ENCODE assay signal across 20 cellular contexts in the genomic region with DNA sequence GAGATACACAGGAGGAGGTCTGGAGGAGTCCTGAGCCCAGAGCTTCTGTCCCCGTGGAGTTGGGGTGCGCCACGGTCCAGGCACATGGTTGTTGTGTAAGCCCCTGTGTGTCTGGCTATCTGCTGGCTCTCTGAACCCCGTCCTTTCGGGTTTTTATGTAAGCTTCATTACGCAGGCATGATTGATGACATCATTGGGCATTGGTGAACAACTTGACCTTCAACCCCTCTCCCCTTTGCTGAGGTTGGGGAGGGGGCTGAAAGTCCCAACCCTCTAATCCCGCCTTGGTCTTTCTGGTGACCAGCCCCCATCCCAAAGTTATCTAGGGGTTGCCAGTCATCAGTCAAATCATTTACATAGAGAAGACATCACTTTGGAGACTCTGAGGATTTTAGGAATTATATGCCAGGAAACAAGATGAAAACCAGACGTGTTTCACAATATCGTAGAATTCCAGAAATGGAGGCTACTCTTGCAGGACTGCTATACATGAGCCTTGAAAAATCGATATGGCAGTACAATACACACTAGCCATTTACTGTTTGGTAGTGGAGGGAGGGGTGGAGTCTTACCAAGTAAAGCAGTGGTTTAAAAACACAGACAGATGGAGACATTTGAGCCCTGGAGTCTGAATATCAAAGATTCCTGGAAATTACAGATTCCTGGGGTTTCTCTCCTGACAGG.
DNase-seq lines count a peak whose midpoint lies in the region; TF ChIP-seq lines count a peak whose summit lies in the region.
"Had no signal": no experiment of that assay in that cellular context is flagged by ENCODE, and none has a peak within 500 bp of the region (broad histone marks: within the 10 kb centered on the region; RNA-seq: fewer than 3 reads in every experiment).

No MANE protein-coding gene starts in this region.

- H3K9me3 ChIP-seq in BE2C (no peaks in the 10 kb centered on the region), tibial artery (no peaks in the 10 kb centered on the region)
- H3K9me3 ChIP-seq: SK-N-SH had no signal

- H3K27me3 ChIP-seq in BE2C (no peaks in the 10 kb centered on the region), tibial artery (peaks cover 0 to 26% of the 10 kb centered on the region in 2 donors)

- no peak overlapping the region for H3K4me3 ChIP-seq in BE2C (ENCODE audit: low read depth, low read length)
- H3K4me3 ChIP-seq in tibial artery: no peak overlapping the region

- H3K27me3 Mint-ChIP-seq in neural crest cell (ENCODE audit: low read depth): no peaks in the 10 kb centered on the region

- DNase-seq in DMS 273 treated with DMSO at 0.1 percent for 48 hours (lab: John Stamatoyannopoulos, UW): peak; percentile 50
- peak; percentile 6 for DNase-seq in HuH-7.5 (ENCODE audit: low spot score)
- peak; percentile 31 for DNase-seq in NCI-H69 (lab: John Stamatoyannopoulos, UW)
- no peak for DNase-seq in neural crest cell (ENCODE audit: low read depth, low spot score)
- no peak for DNase-seq in BE2C
- no peak for DNase-seq in RKO (ENCODE audit: low spot score)
- no peak for DNase-seq in tibial artery
- DNase-seq: C1 segment of cervical spinal cord; CD8-positive, alpha-beta memory T cell; DMS79; GOT3; MV-4-11; NCI-H187 treated with DMSO at 0.1 percent for 48 hours; NCI-H226; NCI-H748 treated with DMSO at 0.1 percent for 48 hours; RPMI8226; SHP77 treated with DMSO at 0.1 percent for 48 hours; SK-N-SH; T-cell had no signal

- no peak overlapping the region for H3K4me3 Mint-ChIP-seq in neural crest cell
- H3K4me3 Mint-ChIP-seq: CD8-positive, alpha-beta memory T cell; T-cell had no signal

- no peak for TF ChIP-seq CTCF in neural crest cell (conservative IDR thresholded peaks at IDR 0.05)
- TF ChIP-seq CTCF in BE2C (IDR thresholded peaks at IDR 0.05; ENCODE audit: low read depth, low read length): no peak
- no peak for TF ChIP-seq CTCF in tibial artery (IDR thresholded peaks at IDR 0.05)

- H3K4me1 Mint-ChIP-seq in neural crest cell: peaks cover 53% of the 10 kb centered on the region
- H3K4me1 Mint-ChIP-seq: CD8-positive, alpha-beta memory T cell; T-cell had no signal

- no peak overlapping the region for H3K27ac ChIP-seq in tibial artery
- H3K27ac ChIP-seq: KMS-11 had no signal

- H3K36me3 ChIP-seq in BE2C (no peaks in the 10 kb centered on the region), tibial artery (no peaks in the 10 kb centered on the region)

- intact Hi-C loops in tibial artery (cut with DNase I; ENCODE audit: low total_unique reads): no loop called here

- H3K4me1 ChIP-seq in BE2C (no peaks in the 10 kb centered on the region), tibial artery (no peaks in the 10 kb centered on the region)

- H3K27ac Mint-ChIP-seq in neural crest cell (ENCODE audit: unreplicated experiment): peak overlapping the region; percentile 29
- H3K27ac Mint-ChIP-seq: T-cell had no signal

- peaks cover 3% of the 10 kb centered on the region for H3K9me3 Mint-ChIP-seq in neural crest cell
- H3K9me3 Mint-ChIP-seq: CD8-positive, alpha-beta memory T cell had no signal

- no peaks in the 10 kb centered on the region for H3K36me3 Mint-ChIP-seq in neural crest cell (ENCODE audit: low read depth)
- H3K36me3 Mint-ChIP-seq: CD8-positive, alpha-beta memory T cell; T-cell had no signal

Comparison
In these comparisons a context has a peak if more than half of its experiments do, and no peak if none do; other contexts are left out.
1. DNase-seq: peak in DMS 273 treated with DMSO at 0.1 percent for 48 hours (single experiment), HuH-7.5 (single experiment) and NCI-H69 (single experiment); none in neural crest cell (single experiment), BE2C (single experiment), RKO (single experiment) and tibial artery (0 of 2).